In the genomic region with DNA sequence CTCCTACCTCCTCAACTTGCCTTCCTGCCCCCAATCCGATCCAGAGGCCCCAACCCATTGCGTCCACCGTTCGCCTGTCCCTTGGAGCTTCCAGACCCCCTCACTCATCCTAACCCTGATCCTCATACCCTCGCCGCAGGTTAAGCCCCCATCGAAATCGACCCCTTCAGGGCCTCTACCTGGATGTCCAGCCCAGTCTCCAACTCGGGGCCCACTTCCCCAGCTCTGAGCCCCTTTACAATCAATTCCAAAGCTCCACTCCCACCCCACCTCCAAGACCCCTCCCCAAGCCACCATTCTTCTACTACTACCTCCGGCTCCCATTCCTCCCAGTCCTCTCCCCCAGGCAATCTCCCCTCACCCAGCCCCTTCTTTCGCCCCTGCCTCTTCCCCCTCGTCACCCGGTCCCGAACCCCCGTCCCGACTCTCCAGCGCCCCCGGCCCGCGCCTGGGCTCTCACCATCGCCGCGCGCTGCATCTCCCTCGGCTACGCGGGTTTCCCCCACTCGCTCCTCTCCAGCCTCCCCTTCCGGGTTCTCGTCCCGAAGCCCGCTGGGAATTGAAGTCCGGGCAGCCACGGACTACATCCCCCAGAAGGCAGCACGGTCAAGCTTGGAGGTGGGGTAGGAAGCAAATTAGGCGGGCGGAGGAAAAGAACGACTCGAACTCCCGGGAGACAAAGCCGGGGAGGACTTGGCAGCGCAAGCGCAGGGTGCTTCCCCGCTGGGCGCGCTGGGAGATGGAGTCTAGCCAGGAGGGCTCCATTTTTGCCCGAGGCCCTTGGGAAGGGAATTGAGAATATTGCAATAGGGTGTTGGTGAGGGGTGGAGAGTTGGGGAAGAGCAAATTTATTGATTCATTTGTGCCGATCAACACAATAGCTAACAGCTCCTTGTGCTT, we compare ENCODE assay signal across 8 cellular contexts. TPM values are rescaled to one million over a fixed set of nuclear protein-coding genes. Genes with fewer than 3 reads are reported as not detected.
DNase-seq lines count a peak whose midpoint lies in the region; ATAC-seq and TF ChIP-seq lines count a peak whose summit lies in the region.

A gene with protein sequence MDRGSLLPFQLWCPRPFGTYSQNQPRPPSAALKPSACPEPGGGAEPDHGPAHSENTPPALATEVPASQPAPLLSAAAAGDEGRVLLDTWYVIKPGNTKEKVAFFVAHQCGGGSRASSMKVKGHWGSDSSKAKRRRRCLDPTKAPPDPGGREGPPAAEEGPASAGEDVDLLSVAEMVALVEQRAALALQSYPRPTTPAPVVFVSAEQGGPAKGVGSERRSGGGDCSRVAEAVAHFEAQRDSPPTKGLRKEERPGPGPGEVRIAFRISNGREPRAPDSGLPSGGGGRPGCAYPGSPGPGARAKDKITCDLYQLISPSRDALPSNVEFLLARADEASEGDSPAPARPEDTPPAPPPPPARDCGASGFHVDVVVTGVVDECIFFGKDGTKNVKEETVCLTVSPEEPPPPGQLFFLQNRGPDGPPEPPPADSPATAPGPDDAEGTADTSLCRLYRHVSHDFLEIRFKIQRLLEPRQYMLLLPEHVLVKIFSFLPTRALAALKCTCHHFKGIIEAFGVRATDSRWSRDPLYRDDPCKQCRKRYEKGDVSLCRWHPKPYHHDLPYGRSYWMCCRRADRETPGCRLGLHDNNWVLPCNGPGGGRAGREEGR (minus strand): TSS at position 508 of the 900 bp plus-strand sequence. CDS start 17,401 bp downstream, outside the sequence.

- peaks cover 5% of the 10 kb centered on the region; the same call in 1 of the 2 replicates for H3K4me1 ChIP-seq in GM23248 (ENCODE audit: insufficient read depth)
- H3K4me1 ChIP-seq in fibroblast of lung (ENCODE audit: control insufficient read depth, extremely low read depth, insufficient read depth, low read length), result no peaks in the 10 kb centered on the region
- H3K4me1 ChIP-seq in naive thymus-derived CD4-positive, alpha-beta T cell (ENCODE audit: control insufficient read depth in 2 of 2, insufficient read depth in 2 of 2, low read length in 2 of 2), result peaks cover 6 to 14% of the 10 kb centered on the region in 2 donors

- H3K4me3 ChIP-seq in GM23248 (peak within 1 kb of the TSS; percentile 90), LNCaP clone FGC (ENCODE audit: low read depth, low read length) (peak within 1 kb of the TSS; percentile 72), fibroblast of lung (replicated peaks in 1 of 4; ENCODE audit: control extremely low read depth in 1 of 4, insufficient read depth in 1 of 4, low read depth in 3 of 4, low read length in 4 of 4) (peak within 1 kb of the TSS; percentile 79 to 94 (median 86))
- peak within 1 kb of the TSS; percentile 96 for H3K4me3 ChIP-seq in naive thymus-derived CD4-positive, alpha-beta T cell (ENCODE audit: low read length)

- H3K9me3 Mint-ChIP-seq in activated T-helper 17 cell treated with anti-CD3 and anti-CD28 coated beads, Interleukin-2, amount 50 U/mL, for 72 hours, result no peaks in the 10 kb centered on the region
- H3K9me3 Mint-ChIP-seq in naive thymus-derived CD4-positive, alpha-beta T cell, result no peaks in the 10 kb centered on the region
- no peaks in the 10 kb centered on the region for H3K9me3 Mint-ChIP-seq in stimulated activated naive B cell treated with anti-CD40 and anti-IgM and Interleukin-4, amounts not matched to agents 10 μg/mL and 1 μg/mL and 100 μg/mL, for 72 hours

- no peaks in the 10 kb centered on the region for H3F3A ChIP-seq in GM23248 (ENCODE audit: insufficient read depth)

- H3K36me3 ChIP-seq in GM23248 (ENCODE audit: low read depth) (no peaks in the 10 kb centered on the region), fibroblast of lung (ENCODE audit: control insufficient read depth, insufficient read depth, low read length) (no peaks in the 10 kb centered on the region)
- H3K36me3 ChIP-seq in naive thymus-derived CD4-positive, alpha-beta T cell (ENCODE audit: control insufficient read depth in 2 of 3, insufficient read depth in 3 of 3, low read length in 3 of 3), result peaks cover 0 to 5% (median 0%) of the 10 kb centered on the region in 3 experiments

- peaks cover 16% of the 10 kb centered on the region for H3K4me1 Mint-ChIP-seq in activated T-helper 17 cell treated with anti-CD3 and anti-CD28 coated beads, Interleukin-2, amount 50 U/mL, for 72 hours
- H3K4me1 Mint-ChIP-seq in naive thymus-derived CD4-positive, alpha-beta T cell, result peaks cover 27 to 41% (median 33%) of the 10 kb centered on the region in 7 donors
- H3K4me1 Mint-ChIP-seq in stimulated activated naive B cell treated with anti-CD40 and anti-IgM and Interleukin-4, amounts not matched to agents 10 μg/mL and 1 μg/mL and 100 μg/mL, for 72 hours, result peaks cover 22 to 49% of the 10 kb centered on the region in 2 donors

- WGBS in GM23248 (ENCODE audit: low coverage in 1 of 2, low lambda C conversion rate in 2 of 2, missing lambda C conversion rate in 2 of 2), 2 experiments, result 1% methylated on average over 32 to 48 of the region's 48 CpGs

- H3K9me3 ChIP-seq in GM23248 (ENCODE audit: low read depth) (no peaks in the 10 kb centered on the region), fibroblast of lung (ENCODE audit: control insufficient read depth, insufficient read depth, low read depth, low read length) (no peaks in the 10 kb centered on the region)
- no peaks in the 10 kb centered on the region for H3K9me3 ChIP-seq in naive thymus-derived CD4-positive, alpha-beta T cell (ENCODE audit: control insufficient read depth in 2 of 3, low read length in 3 of 3)

- peak within 1 kb of the TSS; percentile 88 for H2AFZ ChIP-seq in GM23248
- H2AFZ ChIP-seq in fibroblast of lung (ENCODE audit: low read length), result peak within 1 kb of the TSS; percentile 73

- in situ Hi-C loops in GM23248 (cut with MboI), result no loop called here

- DNase-seq in EH (ENCODE audit: low read depth) (peak; percentile 99), GM23248 (peak; percentile 99), LNCaP clone FGC (ENCODE audit: low read depth) (peak; percentile 85), RWPE1 (ENCODE audit: low spot score) (peak; percentile 96), fibroblast of lung (ENCODE audit: low read depth in 2 of 2) (peak; percentile 98 to 99)
- DNase-seq in naive thymus-derived CD4-positive, alpha-beta T cell, result peak; percentile 74 to 94 (median 90)
- DNase-seq in stimulated activated naive B cell treated with anti-CD40 and anti-IgM and Interleukin-4, amounts not matched to agents 10 μg/mL and 1 μg/mL and 100 μg/mL, for 72 hours, result peak; percentile 97

- no peaks in the 10 kb centered on the region for H3K27me3 Mint-ChIP-seq in activated T-helper 17 cell treated with anti-CD3 and anti-CD28 coated beads, Interleukin-2, amount 50 U/mL, for 72 hours
- H3K27me3 Mint-ChIP-seq in naive thymus-derived CD4-positive, alpha-beta T cell, result peaks cover 0 to under 1% (median 0%) of the 10 kb centered on the region in 5 donors
- no peaks in the 10 kb centered on the region for H3K27me3 Mint-ChIP-seq in stimulated activated naive B cell treated with anti-CD40 and anti-IgM and Interleukin-4, amounts not matched to agents 10 μg/mL and 1 μg/mL and 100 μg/mL, for 72 hours

- H3K27me3 ChIP-seq in GM23248 (replicated peaks; ENCODE audit: insufficient read depth) (no peaks in the 10 kb centered on the region), fibroblast of lung (ENCODE audit: control insufficient read depth, insufficient read depth, low read length) (no peaks in the 10 kb centered on the region)
- H3K27me3 ChIP-seq in naive thymus-derived CD4-positive, alpha-beta T cell (ENCODE audit: control insufficient read depth in 2 of 2, insufficient read depth in 2 of 2, low read length in 2 of 2), result no peaks in the 10 kb centered on the region

- H3K9ac ChIP-seq in GM23248 (peak within 1 kb of the TSS; percentile 87), fibroblast of lung (ENCODE audit: insufficient read depth, low read length) (peak within 1 kb of the TSS; percentile 76)

- no peaks in the 10 kb centered on the region for H3K9me2 ChIP-seq in GM23248 (ENCODE audit: insufficient read depth)

- H4K20me1 ChIP-seq in GM23248 (ENCODE audit: insufficient read depth) (no peaks in the 10 kb centered on the region), fibroblast of lung (ENCODE audit: control insufficient read depth, extremely low read depth, insufficient read depth, low read length) (no peaks in the 10 kb centered on the region)

- H3K4me3 Mint-ChIP-seq in activated T-helper 17 cell treated with anti-CD3 and anti-CD28 coated beads, Interleukin-2, amount 50 U/mL, for 72 hours, result peak within 1 kb of the TSS; percentile 99
- peak within 1 kb of the TSS; percentile 85 to 98 (median 92) for H3K4me3 Mint-ChIP-seq in naive thymus-derived CD4-positive, alpha-beta T cell
- peak within 1 kb of the TSS; percentile 91 to 96 for H3K4me3 Mint-ChIP-seq in stimulated activated naive B cell treated with anti-CD40 and anti-IgM and Interleukin-4, amounts not matched to agents 10 μg/mL and 1 μg/mL and 100 μg/mL, for 72 hours

- CTCF ChIA-PET in RWPE1 (lab: Yijun Ruan, JAX), result interaction anchor here (0.7 kb wide), 2 partner anchors 39 to 250 kb away, joined by 3 read pairs; partner anchors contain the start of gene SIX5
- CTCF ChIA-PET in naive thymus-derived CD4-positive, alpha-beta T cell (lab: Charles Lee), result interaction anchor here (0.6 to 1.1 kb wide), 4 partner anchors 14 to 691 kb away, joined by 3 read pairs; partner anchors contain the start of gene QPCTL

- H3K36me3 Mint-ChIP-seq in activated T-helper 17 cell treated with anti-CD3 and anti-CD28 coated beads, Interleukin-2, amount 50 U/mL, for 72 hours (ENCODE audit: low read depth), result peaks cover 27% of the 10 kb centered on the region
- H3K36me3 Mint-ChIP-seq in naive thymus-derived CD4-positive, alpha-beta T cell, result peaks cover 0 to 6% (median 3%) of the 10 kb centered on the region in 5 donors
- peaks cover 9 to 12% of the 10 kb centered on the region in 2 donors for H3K36me3 Mint-ChIP-seq in stimulated activated naive B cell treated with anti-CD40 and anti-IgM and Interleukin-4, amounts not matched to agents 10 μg/mL and 1 μg/mL and 100 μg/mL, for 72 hours

- ATAC-seq in activated T-helper 17 cell treated with anti-CD3 and anti-CD28 coated beads, Interleukin-2, amount 50 U/mL, for 72 hours (replicated peaks), result peak; percentile 99
- peak; percentile 99 for ATAC-seq in naive thymus-derived CD4-positive, alpha-beta T cell
- peak; percentile 98 to 99 for ATAC-seq in stimulated activated naive B cell treated with anti-CD40 and anti-IgM and Interleukin-4, amounts not matched to agents 10 μg/mL and 1 μg/mL and 100 μg/mL, for 72 hours (replicated peaks)

- TF ChIP-seq CTCF in LNCaP clone FGC (IDR thresholded peaks at IDR 0.05; ENCODE audit: control insufficient read depth, extremely low read depth, insufficient read depth), result no peak
- no peak for TF ChIP-seq CTCF in RWPE1 (conservative IDR thresholded peaks at IDR 0.05; ENCODE audit: low read depth)
- TF ChIP-seq CTCF in fibroblast of lung (conservative IDR thresholded peaks at IDR 0.05 in 1 of 2, IDR thresholded peaks at IDR 0.05 in 1 of 2; ENCODE audit: low read depth in 1 of 2, low read length in 2 of 2), result peak; percentile 9 to 25

- POLR2A ChIA-PET in RWPE1 (lab: Yijun Ruan, JAX; ENCODE audit: low non-redundant PET), result interaction anchor here (0.6 to 1.3 kb wide), 2 partner anchors 34 to 38 kb away, joined by 5 read pairs; partner anchors contain the start of gene SIX5
- POLR2A ChIA-PET in naive thymus-derived CD4-positive, alpha-beta T cell (lab: Charles Lee), result interaction anchor here (1.0 to 3.2 kb wide), 9 partner anchors 10 to 171 kb away, joined by 3 to 29 read pairs (median 3); partner anchors contain the start of genes MYPOP, QPCTL, SIX5 and SNRPD2

- H3K27ac ChIP-seq in GM23248 (peak within 1 kb of the TSS; percentile 19; the same call in 1 of the 2 replicates), RWPE1 (peak within 1 kb of the TSS; percentile 86), fibroblast of lung (ENCODE audit: insufficient read depth, low read length) (peak within 1 kb of the TSS; percentile 56)
- peak within 1 kb of the TSS; percentile 92 for H3K27ac ChIP-seq in naive thymus-derived CD4-positive, alpha-beta T cell (ENCODE audit: low read depth, low read length)

- peak within 1 kb of the TSS; percentile 95 for H3K4me2 ChIP-seq in GM23248 (ENCODE audit: unreplicated experiment)
- H3K4me2 ChIP-seq in fibroblast of lung (ENCODE audit: extremely low read depth, insufficient read depth, low read length), result peak within 1 kb of the TSS; percentile 79

- H3K79me2 ChIP-seq in GM23248 (ENCODE audit: insufficient read depth), result peaks cover 51% of the 10 kb centered on the region
- peaks cover 23% of the 10 kb centered on the region for H3K79me2 ChIP-seq in fibroblast of lung (ENCODE audit: control insufficient read depth, insufficient read depth, low read length)

- H3K27ac Mint-ChIP-seq in activated T-helper 17 cell treated with anti-CD3 and anti-CD28 coated beads, Interleukin-2, amount 50 U/mL, for 72 hours, result peak within 1 kb of the TSS; percentile 87
- H3K27ac Mint-ChIP-seq in naive thymus-derived CD4-positive, alpha-beta T cell, result peak within 1 kb of the TSS; percentile 60 to 93 (median 91)
- H3K27ac Mint-ChIP-seq in stimulated activated naive B cell treated with anti-CD40 and anti-IgM and Interleukin-4, amounts not matched to agents 10 μg/mL and 1 μg/mL and 100 μg/mL, for 72 hours, result peak within 1 kb of the TSS; percentile 94

- intact Hi-C loops in naive thymus-derived CD4-positive, alpha-beta T cell (cut with micrococcal nuclease), result loop anchor here (1.0 to 5.0 kb wide), 12 partner anchors 13 to 323 kb away; partner anchors contain the start of genes IRF2BP1 (in 2 of the 2), QPCTL (in 2 of the 2), SYMPK (in 2 of the 2) and DMWD (in 1 of the 2)

RNA-seq across cellular contexts. Expression of the gene that starts here (rescaled TPM):
- 6.3 and 9.1 TPM in 2 replicates for total RNA-seq in GM23248 (2014; rRNA removed; shearing (Covaris generic))
- 3.1 and 3.3 TPM in 2 replicates for polyA plus RNA-seq in GM23248 (2016; fragmentation: Nextera tagmentation; extraction: Ambion mirVana)
- 10 to 100 TPM; 39.4 to 44.3 TPM for total RNA-seq in activated T-helper 17 cell treated with anti-CD3 and anti-CD28 coated beads, Interleukin-2, amount 50 U/mL, for 72 hours
- total RNA-seq in fibroblast of lung, result 3.1 and 3.3 TPM in 2 replicates
- 1.6 and 2.0 TPM in 2 replicates for polyA plus RNA-seq in fibroblast of lung
- 4.3 and 4.5 TPM in 2 replicates for polyA plus RNA-seq in fibroblast of lung (2012)
- 1.3 and 1.6 TPM in 2 replicates for polyA minus RNA-seq in fibroblast of lung (ENCODE audit: low replicate concordance)
- total RNA-seq in naive thymus-derived CD4-positive, alpha-beta T cell, result 10 to 100 TPM; 21.2 to 52.9 (median 36.6) TPM
- polyA plus RNA-seq in naive thymus-derived CD4-positive, alpha-beta T cell, result 10 to 100 TPM; 11.1 to 17.5 TPM

Comparison
In these comparisons a context has a peak if more than half of its experiments do, and no peak if none do; other contexts are left out.
1. Peak in every context shown above with its lines: DNase-seq, ATAC-seq, H3K4me3 ChIP-seq and H3K27ac ChIP-seq.
2. H3K27ac ChIP-seq: peak in every context shown above with its lines; median percentile 92 in naive thymus-derived CD4-positive, alpha-beta T cell; 86 in RWPE1; 56 in fibroblast of lung; 19 in GM23248.
3. CTCF ChIP-seq: peak in fibroblast of lung (2 of 2); none in LNCaP clone FGC (single experiment) and RWPE1 (single experiment).